12 cellular contexts compared by ENCODE assay signal in the genomic region with DNA sequence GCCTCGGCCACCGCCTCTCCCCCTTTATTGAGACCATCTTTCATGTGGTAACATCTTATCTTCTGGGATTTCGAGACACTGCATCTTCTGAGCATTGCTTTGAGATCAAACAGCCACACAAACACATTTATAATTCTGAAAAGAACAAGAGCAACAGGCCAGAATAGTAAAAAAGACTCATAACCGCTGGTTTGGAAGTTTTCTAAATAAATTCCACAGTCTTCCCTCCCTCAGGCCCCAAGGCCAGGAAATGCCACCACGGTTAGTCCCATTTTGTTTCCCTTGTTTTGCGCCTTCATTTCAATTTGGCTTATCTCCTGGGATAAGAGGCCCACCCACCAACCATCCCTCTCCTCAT. TPM values are rescaled to one million over a fixed set of nuclear protein-coding genes. Genes with fewer than 3 reads are reported as not detected.
DNase-seq lines count a peak whose midpoint lies in the region; ATAC-seq and TF ChIP-seq lines count a peak whose summit lies in the region.
"Had no signal": no experiment of that assay in that cellular context is flagged by ENCODE, and none has a peak within 500 bp of the region (broad histone marks: within the 10 kb centered on the region; RNA-seq: fewer than 3 reads in every experiment).

No MANE protein-coding gene starts in this region.

- H3K9me3 Mint-ChIP-seq in activated CD4-positive, alpha-beta T cell treated with anti-CD3 and anti-CD28 coated beads, Interleukin-2, amount 10 ng/mL, durations not matched to agents 7 days and 5 days = peaks cover 5% of the 10 kb centered on the region

- H3K36me3 ChIP-seq in adipocyte (ENCODE audit: control insufficient read depth, insufficient read depth, low read length, severe bottlenecking) (peaks cover 1% of the 10 kb centered on the region), right lobe of liver (peaks cover 0 to 2% (median 0%) of the 10 kb centered on the region in 4 donors), testis (ENCODE audit: low read depth, missing control alignments) (no peaks in the 10 kb centered on the region)

- peaks cover 85% of the 10 kb centered on the region for H3K4me1 Mint-ChIP-seq in activated CD4-positive, alpha-beta T cell treated with anti-CD3 and anti-CD28 coated beads, Interleukin-2, amount 10 ng/mL, durations not matched to agents 7 days and 5 days

- H3K9me3 ChIP-seq in adipocyte (ENCODE audit: control insufficient read depth, low read length) (peaks cover 3% of the 10 kb centered on the region), right lobe of liver (no peaks in the 10 kb centered on the region), testis (no peaks in the 10 kb centered on the region)

- intact Hi-C loops in right lobe of liver (cut with DNase I) = no loop called here
- intact Hi-C loops in testis (cut with DNase I; ENCODE audit: low total_unique reads) = no loop called here

- 52% methylated on average over 4 of the region's 6 CpGs for WGBS in right lobe of liver (ENCODE audit: insufficient coverage, low coverage, low lambda C conversion rate, missing lambda C conversion rate)
- WGBS in testis, 2 donors = 61 to 62% methylated on average over 6 of the region's 6 CpGs

- TF ChIP-seq POLR2A in right lobe of liver (IDR thresholded peaks at IDR 0.05) (no peak), testis (IDR thresholded peaks at IDR 0.05) (no peak)

- TF ChIP-seq CTCF in right lobe of liver (IDR thresholded peaks at IDR 0.05) = no peak
- no peak for TF ChIP-seq CTCF in testis (IDR thresholded peaks at IDR 0.05)

- H3K4me3 ChIP-seq in adipocyte (ENCODE audit: low read length) (no peak overlapping the region), right lobe of liver (no peak overlapping the region), testis (no peak overlapping the region)
- H3K4me3 ChIP-seq: A549 had no signal

- ATAC-seq in right lobe of liver = no peak
- ATAC-seq: A549 had no signal

- peak overlapping the region; percentile 81 for H3K4me3 Mint-ChIP-seq in activated CD4-positive, alpha-beta T cell treated with anti-CD3 and anti-CD28 coated beads, Interleukin-2, amount 10 ng/mL, durations not matched to agents 7 days and 5 days

- no peak for DNase-seq in activated CD4-positive, alpha-beta T cell treated with anti-CD3 and anti-CD28 coated beads, Interleukin-2, amount 10 ng/mL, durations not matched to agents 7 days and 5 days
- no peak for DNase-seq in activated CD4-positive, alpha-beta T cell treated with anti-CD3 and anti-CD28 coated beads, Interleukin-2, amount 50 U/mL, for 4 hours
- DNase-seq in adipocyte (ENCODE audit: low read depth) = peak; percentile 46
- no peak for DNase-seq in right lobe of liver
- no peak for DNase-seq in testis
- DNase-seq in T1000 (lab: John Stamatoyannopoulos, UW) = no peak
- DNase-seq in cerebellar nuclear complex (lab: John Stamatoyannopoulos, UW) = no peak
- no peak for DNase-seq in NCI-H1694 treated with DMSO at 0.1 percent for 48 hours (lab: John Stamatoyannopoulos, UW)
- DNase-seq: NCI-H2029 treated with DMSO at 0.1 percent for 48 hours; stimulated activated naive CD4-positive, alpha-beta T cell treated with Interleukin-2 at 50 U/mL for 16 hours; SW 1271 had no signal

- POLR2A ChIA-PET in activated CD4-positive, alpha-beta T cell treated with anti-CD3 and anti-CD28 coated beads, Interleukin-2, amount 10 ng/mL, durations not matched to agents 7 days and 5 days (lab: Charles Lee) = no interaction called here

- CTCF ChIA-PET in activated CD4-positive, alpha-beta T cell treated with anti-CD3 and anti-CD28 coated beads, Interleukin-2, amount 10 ng/mL, durations not matched to agents 7 days and 5 days (lab: Charles Lee) = interaction anchor here (1.4 kb wide), 1 partner anchor 75 kb away, joined by 3 read pairs; no protein-coding TSS in a partner anchor

- H3K27me3 ChIP-seq in adipocyte (replicated peaks; ENCODE audit: control insufficient read depth, insufficient read depth, low read length) (no peaks in the 10 kb centered on the region), right lobe of liver (no peaks in the 10 kb centered on the region), testis (no peaks in the 10 kb centered on the region)

- H3K27me3 Mint-ChIP-seq in activated CD4-positive, alpha-beta T cell treated with anti-CD3 and anti-CD28 coated beads, Interleukin-2, amount 10 ng/mL, durations not matched to agents 7 days and 5 days = no peaks in the 10 kb centered on the region

- peaks cover 5% of the 10 kb centered on the region for H3K4me1 ChIP-seq in adipocyte (ENCODE audit: control insufficient read depth, insufficient read depth, low read length)
- H3K4me1 ChIP-seq in right lobe of liver = peaks cover 0 to 28% (median 12%) of the 10 kb centered on the region in 4 donors
- peaks cover 7% of the 10 kb centered on the region for H3K4me1 ChIP-seq in testis

- H3K36me3 Mint-ChIP-seq in activated CD4-positive, alpha-beta T cell treated with anti-CD3 and anti-CD28 coated beads, Interleukin-2, amount 10 ng/mL, durations not matched to agents 7 days and 5 days (ENCODE audit: low read depth) = peaks cover 54% of the 10 kb centered on the region

- peak overlapping the region; percentile 99 for H3K27ac Mint-ChIP-seq in activated CD4-positive, alpha-beta T cell treated with anti-CD3 and anti-CD28 coated beads, Interleukin-2, amount 10 ng/mL, durations not matched to agents 7 days and 5 days

- peak overlapping the region; percentile 59 to 67 (median 63) for H3K27ac ChIP-seq in right lobe of liver
- peak overlapping the region; percentile 62 to 69 for H3K27ac ChIP-seq in testis

- H3K9ac ChIP-seq in adipocyte (ENCODE audit: low read length) = no peak overlapping the region

RNA-seq across cellular contexts. Expression of a gene that starts 25.3 kb away (rescaled TPM):
- 100 to 1,000 TPM; 133 to 141 TPM for total RNA-seq in activated CD4-positive, alpha-beta T cell treated with anti-CD3 and anti-CD28 coated beads, Interleukin-2, amount 10 ng/mL, durations not matched to agents 7 days and 5 days
- total RNA-seq in right lobe of liver (100 to 1,000 TPM in 1 of 6 experiments, 10 to 100 TPM in 5; 43.7 to 148 (median 59.1) TPM), testis (10 to 100 TPM in 1 of 2 donors, 1 to 10 TPM in 1; 9.9 to 13.6 TPM)
- 31.5 TPM for polyA plus RNA-seq in testis (ENCODE audit: insufficient read depth, low read depth, low replicate concordance)
